ENCODE assay signal across 25 cellular contexts in the genomic region with DNA sequence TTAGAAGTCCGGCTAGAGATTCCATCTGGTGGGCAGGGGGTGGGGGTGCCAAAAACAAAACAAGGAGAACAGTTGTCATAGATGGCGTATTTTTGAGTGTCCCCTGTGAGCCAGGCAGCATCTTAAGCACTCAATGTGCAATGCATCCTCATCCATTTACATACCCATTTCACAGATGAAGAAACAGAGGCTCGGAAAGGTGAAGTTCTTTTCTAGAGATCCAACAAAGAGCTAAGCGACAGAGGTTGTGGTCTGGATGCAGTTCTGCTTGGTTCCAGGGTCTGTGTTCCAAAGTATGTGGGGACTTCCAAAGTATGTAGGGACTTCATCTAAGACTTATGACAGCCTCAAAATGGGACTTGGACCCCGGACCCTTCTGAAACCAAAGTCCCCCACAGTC.
"Had no signal": no experiment of that assay in that cellular context is flagged by ENCODE, and none has a peak within 500 bp of the region (broad histone marks: within the 10 kb centered on the region; RNA-seq: fewer than 3 reads in every experiment).

No MANE protein-coding gene starts in this region.

- H3K36me3 Mint-ChIP-seq: memory B cell, naive B cell had no signal

- DNase-seq: colonic mucosa; cortex of kidney; effector CD8-positive, alpha-beta T cell; effector memory CD8-positive, alpha-beta T cell; endodermal cell; erythroblast; esophagus squamous epithelium; foreskin fibroblast; foreskin melanocyte; gastrocnemius medialis; glutamatergic neuron; head of caudate nucleus; heart right ventricle; hippocampal formation; left cardiac atrium; left lung; left ventricle myocardium superior; lower lobe of right lung; mesendoderm; mucosa of descending colon; naive B cell had no signal

- H3K27me3 ChIP-seq: colonic mucosa, esophagus squamous epithelium, gastrocnemius medialis had no signal

- H3K27ac Mint-ChIP-seq: dendritic cell treated with granulocyte-macrophage colony-stimulating factor and Interleukin-4, amounts not matched to agents 40 ng/mL and 50 ng/mL, for 4 days; effector memory CD8-positive, alpha-beta T cell; endodermal cell; memory B cell; naive B cell had no signal

- H3K4me3 ChIP-seq: colonic mucosa, esophagus squamous epithelium, gastrocnemius medialis, heart right ventricle, left lung, lower lobe of right lung, mucosa of descending colon had no signal

- H3K4me3 Mint-ChIP-seq: dendritic cell treated with granulocyte-macrophage colony-stimulating factor and Interleukin-4, amounts not matched to agents 40 ng/mL and 50 ng/mL, for 4 days; effector memory CD8-positive, alpha-beta T cell; endodermal cell; memory B cell; naive B cell had no signal

- H3K27ac ChIP-seq: colonic mucosa, epithelial cell of prostate, esophagus squamous epithelium, gastrocnemius medialis, heart right ventricle, left lung, lower lobe of right lung had no signal

- H3K36me3 ChIP-seq: colonic mucosa, esophagus squamous epithelium, gastrocnemius medialis, heart right ventricle, left lung, lower lobe of right lung had no signal

- H3K4me1 Mint-ChIP-seq: endodermal cell, memory B cell, naive B cell had no signal

- H3K9me3 ChIP-seq: colonic mucosa, esophagus squamous epithelium, gastrocnemius medialis, heart right ventricle, left lung, lower lobe of right lung, mucosa of descending colon had no signal

- H3K9me3 Mint-ChIP-seq: dendritic cell treated with granulocyte-macrophage colony-stimulating factor and Interleukin-4, amounts not matched to agents 40 ng/mL and 50 ng/mL, for 4 days; effector memory CD8-positive, alpha-beta T cell; endodermal cell had no signal

- H3K27me3 Mint-ChIP-seq: dendritic cell treated with granulocyte-macrophage colony-stimulating factor and Interleukin-4, amounts not matched to agents 40 ng/mL and 50 ng/mL, for 4 days had no signal

- ATAC-seq: effector memory CD8-positive, alpha-beta T cell; esophagus mucosa; gastrocnemius medialis; heart right ventricle; left cardiac atrium; left lung; left ventricle myocardium superior; lower lobe of right lung; mucosa of descending colon had no signal

- H3K4me1 ChIP-seq: colonic mucosa, esophagus squamous epithelium, left lung, lower lobe of right lung had no signal
